In genomic region chr2:177174456-177174855, GRCh38 we compare ENCODE assay signal across 22 cellular contexts. TPM values are rescaled to one million over a fixed set of nuclear protein-coding genes. Genes with fewer than 3 reads are reported as not detected.
A peak's percentile ranks its signal among the peaks of the same experiment; 100 is the strongest.
DNase-seq lines count a peak whose midpoint lies in the region; ATAC-seq and TF ChIP-seq lines count a peak whose summit lies in the region.
"Had no signal": no experiment of that assay in that cellular context is flagged by ENCODE, and none has a peak within 500 bp of the region (broad histone marks: within the 10 kb centered on the region; RNA-seq: fewer than 3 reads in every experiment).

No MANE protein-coding gene starts in this region.

- H4K20me1 ChIP-seq in GM23338 (replicated peaks; ENCODE audit: insufficient read depth), result no peaks in the 10 kb centered on the region

- no peaks in the 10 kb centered on the region for H3F3A ChIP-seq in GM23338 (replicated peaks; ENCODE audit: low read depth)

- peaks cover 28% of the 10 kb centered on the region for H3K4me1 Mint-ChIP-seq in GM23338

- no peak for DNase-seq in GM23338 (ENCODE audit: low spot score)
- peak; percentile 56 for DNase-seq in foreskin melanocyte
- peak; percentile 37 for DNase-seq in pons (ENCODE audit: low spot score)
- DNase-seq in retina, result no peak
- no peak for DNase-seq in stimulated activated CD4-positive, alpha-beta T cell treated with anti-CD3 and anti-CD28 coated beads, Interleukin-2, amount 100 ng/mL, for 48 hours
- DNase-seq: activated CD4-positive, alpha-beta T cell treated with anti-CD3 and anti-CD28 coated beads, Interleukin-2, amount 10 ng/mL, durations not matched to agents 24 days and 14 days; activated naive CD4-positive, alpha-beta T cell; activated T-cell treated with anti-CD3 and anti-CD28 coated beads, Interleukin-2, amount 50 U/mL, for 48 hours; effector CD8-positive, alpha-beta T cell; erythroblast; mucosa of descending colon; NCI-H1930; NCI-H526; Peyer's patch; stimulated activated CD4-positive, alpha-beta T cell treated with anti-CD3 and anti-CD28 coated beads, Interleukin-1b, Interleukin-23, amount 100 ng/mL, for 48 hours had no signal

- no peak overlapping the region for H3K4me3 Mint-ChIP-seq in GM23338
- H3K4me3 Mint-ChIP-seq: activated CD4-positive, alpha-beta T cell treated with anti-CD3 and anti-CD28 coated beads, Interleukin-2, amount 10 ng/mL, durations not matched to agents 24 days and 14 days; CD14-positive monocyte; T-helper 1 cell treated with Interleukin-12 subunit alpha and Interleukin-12 subunit beta and Interleukin-4 antibody, amounts not matched to agents 30 μg/mL and 1 μg/mL, for 36 hours had no signal

- no peaks in the 10 kb centered on the region for H3K9me3 Mint-ChIP-seq in GM23338
- H3K9me3 Mint-ChIP-seq: activated CD4-positive, alpha-beta T cell treated with anti-CD3 and anti-CD28 coated beads, Interleukin-2, amount 10 ng/mL, durations not matched to agents 24 days and 14 days; T-helper 1 cell treated with Interleukin-12 subunit alpha and Interleukin-12 subunit beta and Interleukin-4 antibody, amounts not matched to agents 30 μg/mL and 1 μg/mL, for 36 hours had no signal

- TF ChIP-seq CTCF in GM23338 (conservative IDR thresholded peaks at IDR 0.05; ENCODE audit: low read depth in 2 of 2) (no peak), VCaP (conservative IDR thresholded peaks at IDR 0.05) (no peak)

- H3K36me3 Mint-ChIP-seq in GM23338 (ENCODE audit: low read depth), result no peaks in the 10 kb centered on the region

- H2AFZ ChIP-seq in GM23338, result peak overlapping the region; percentile 88

- no peaks in the 10 kb centered on the region for H3K9me2 ChIP-seq in GM23338 (ENCODE audit: insufficient read depth)

- H3K27ac ChIP-seq in GM23338 (ENCODE audit: low read depth) (no peak overlapping the region), VCaP (peak overlapping the region; percentile 64; the same call in 1 of the 2 replicates)
- H3K27ac ChIP-seq: breast epithelium, neutrophil, Peyer's patch had no signal

- peaks cover 3% of the 10 kb centered on the region for H3K27me3 Mint-ChIP-seq in GM23338 (ENCODE audit: insufficient read depth, low read depth, poor library complexity)

- no peaks in the 10 kb centered on the region for H3K79me2 ChIP-seq in GM23338 (replicated peaks; ENCODE audit: insufficient read depth)

- no peak for ATAC-seq in GM23338
- no peak for ATAC-seq in GM19023 (IDR thresholded peaks at IDR 0.05; ENCODE audit: unreplicated experiment)
- ATAC-seq: mucosa of descending colon had no signal

- peaks cover 18% of the 10 kb centered on the region for H3K4me1 ChIP-seq in GM23338 (ENCODE audit: insufficient read depth)
- H3K4me1 ChIP-seq: breast epithelium had no signal

- H3K36me3 ChIP-seq in GM23338 (ENCODE audit: insufficient read depth), result no peaks in the 10 kb centered on the region
- H3K36me3 ChIP-seq: breast epithelium, neutrophil, Peyer's patch had no signal

- H3K27me3 ChIP-seq in GM23338 (ENCODE audit: insufficient read depth), result no peaks in the 10 kb centered on the region
- H3K27me3 ChIP-seq: breast epithelium, neutrophil, Peyer's patch had no signal

- no peak overlapping the region for H3K27ac Mint-ChIP-seq in GM23338
- H3K27ac Mint-ChIP-seq: activated CD4-positive, alpha-beta T cell treated with anti-CD3 and anti-CD28 coated beads, Interleukin-2, amount 10 ng/mL, durations not matched to agents 24 days and 14 days; T-helper 1 cell treated with Interleukin-12 subunit alpha and Interleukin-12 subunit beta and Interleukin-4 antibody, amounts not matched to agents 30 μg/mL and 1 μg/mL, for 36 hours had no signal

- H3K4me2 ChIP-seq in GM23338, result no peak overlapping the region

- H3K4me3 ChIP-seq in GM23338, result no peak overlapping the region
- H3K4me3 ChIP-seq: breast epithelium, mucosa of descending colon, Peyer's patch, skin epidermis had no signal

TF ChIP-seq in GM23338, 12 proteins besides CTCF, POLR2A, EP300 and RAD21 (continues in another document):
- TF ChIP-seq REST (IDR thresholded peaks at IDR 0.05; ENCODE audit: unreplicated experiment), result no peak
- no peak for TF ChIP-seq ETS1 (IDR thresholded peaks at IDR 0.05)

RNA-seq across cellular contexts. Expression of gene HNRNPA3, which starts 38.1 kb away (rescaled TPM):
- total RNA-seq in GM23338 (2014; rRNA removed; shearing (Covaris generic)), result 151 and 158 TPM in 2 replicates
- polyA plus RNA-seq in GM23338 (2016; fragmentation: Nextera tagmentation; extraction: Ambion mirVana), result 290 and 376 TPM in 2 replicates

Comparison
In these comparisons a context has a peak if more than half of its experiments do, and no peak if none do; other contexts are left out.
1. DNase-seq: peak in foreskin melanocyte (single experiment) and pons (single experiment); none in GM23338 (single experiment), retina (single experiment) and stimulated activated CD4-positive, alpha-beta T cell treated with anti-CD3 and anti-CD28 coated beads, Interleukin-2, amount 100 ng/mL, for 48 hours (0 of 2).